In genomic region chrX:47179221-47179927, GRCh38 we compare ENCODE assay signal across 13 cellular contexts. TPM values are rescaled to one million over a fixed set of nuclear protein-coding genes. Genes with fewer than 3 reads are reported as not detected.
DNase-seq lines count a peak whose midpoint lies in the region; FAIRE-seq and TF ChIP-seq lines count a peak whose summit lies in the region.
"Had no signal": no experiment of that assay in that cellular context is flagged by ENCODE, and none has a peak within 500 bp of the region (broad histone marks: within the 10 kb centered on the region; RNA-seq: fewer than 3 reads in every experiment).

No MANE protein-coding gene starts in this region.

- no peak for TF ChIP-seq EP300 in suprapubic skin (IDR thresholded peaks at IDR 0.05)

- intact Hi-C loops in kidney (cut with DNase I) = no loop called here

- H3K4me1 ChIP-seq in kidney (ENCODE audit: control insufficient read depth in 1 of 2, insufficient read depth in 1 of 2, low read depth in 1 of 2, low read length in 2 of 2) (no peaks in the 10 kb centered on the region), suprapubic skin (peaks cover 4% of the 10 kb centered on the region)

- no peaks in the 10 kb centered on the region for H3K27me3 ChIP-seq in suprapubic skin

- no peak overlapping the region for H3K4me3 ChIP-seq in kidney (ENCODE audit: low read length in 2 of 2)
- H3K4me3 ChIP-seq in suprapubic skin = no peak overlapping the region

- TF ChIP-seq POLR2A in suprapubic skin (IDR thresholded peaks at IDR 0.05) = no peak

- DNase-seq in RPMI7951 (ENCODE audit: low read depth) = peak; percentile 91
- DNase-seq in epithelial cell of prostate (ENCODE audit: low read depth, low spot score) = no peak
- DNase-seq in kidney = peak; percentile 64
- peak in 1 of 2 donors; percentile 63 for DNase-seq in suprapubic skin (ENCODE audit: low spot score in 2 of 2)
- DNase-seq in activated T-cell treated with anti-CD3 and anti-CD28 coated beads for 4 hours = no peak
- DNase-seq in NOMO-1 treated with dmso at 0.1 percent for 144 hours (lab: John Stamatoyannopoulos, UW; ENCODE audit: unreplicated experiment) = no peak
- DNase-seq in NK-92 treated with Interleukin-12 subunit alpha and Interleukin-12 subunit beta, amount 100 ng/mL, for 24 hours (lab: John Stamatoyannopoulos, UW) = no peak
- DNase-seq in activated CD4-positive, CD25-positive, alpha-beta regulatory T cell (lab: John Stamatoyannopoulos, UW) = no peak
- DNase-seq: activated CD8-positive, alpha-beta memory T cell treated with anti-CD3 and anti-CD28 coated beads for 24 hours; NCI-H1092 treated with DMSO at 0.1 percent for 48 hours; stimulated activated naive CD8-positive, alpha-beta T cell treated with anti-CD3 and anti-CD28 coated beads, Interleukin-15, Interleukin-2, amounts not matched to agents 100 U/mL and 50 U/mL, for 24 hours; T-helper 1 cell had no signal

- H3K27ac ChIP-seq in epithelial cell of prostate (peak overlapping the region; percentile 66), kidney (ENCODE audit: low read depth in 2 of 2, low read length in 2 of 2) (no peak overlapping the region), suprapubic skin (peak overlapping the region; percentile 48)

- peaks cover 3 to 6% of the 10 kb centered on the region in 2 donors for H3K36me3 ChIP-seq in kidney (ENCODE audit: control insufficient read depth in 1 of 2, insufficient read depth in 2 of 2, low read length in 2 of 2)
- H3K36me3 ChIP-seq in suprapubic skin = peaks cover 70% of the 10 kb centered on the region

- no peak overlapping the region for H3K9ac ChIP-seq in kidney (ENCODE audit: low read length in 2 of 2)

- 68% methylated on average over 5 of the region's 14 CpGs for WGBS in suprapubic skin

- TF ChIP-seq CTCF in kidney (IDR thresholded peaks at IDR 0.05; ENCODE audit: borderline replicate concordance, extremely low read depth, insufficient read depth) (no peak), suprapubic skin (IDR thresholded peaks at IDR 0.05) (no peak)

- FAIRE-seq in kidney (lab: Jason Lieb, UNC) = no peak
- FAIRE-seq: D721Med had no signal

- no peaks in the 10 kb centered on the region for H3K9me3 ChIP-seq in kidney (ENCODE audit: control insufficient read depth in 1 of 2, low read length in 2 of 2)
- no peaks in the 10 kb centered on the region for H3K9me3 ChIP-seq in suprapubic skin

RNA-seq across cellular contexts. Expression of gene UBA1, which starts 14.3 kb away (rescaled TPM):
- 254 and 283 TPM in 2 replicates for total RNA-seq in RPMI7951 (2014; rRNA removed; shearing (Covaris generic))
- total RNA-seq in kidney (218 TPM), suprapubic skin (100 to 1,000 TPM; 146 to 186 (median 157) TPM)
- 155 TPM for polyA plus RNA-seq in kidney (ENCODE audit: insufficient read depth, low read depth, low replicate concordance)

RNA-seq across cellular contexts. Expression of gene RBM10, which starts 34.4 kb away (rescaled TPM):
- 36.6 and 41.7 TPM in 2 replicates for total RNA-seq in RPMI7951 (2014; rRNA removed; shearing (Covaris generic))
- total RNA-seq in kidney = 31.7 TPM
- 27.5 TPM for polyA plus RNA-seq in kidney (ENCODE audit: insufficient read depth, low read depth, low replicate concordance)
- 10 to 100 TPM; 27.9 to 33.1 (median 30.2) TPM for total RNA-seq in suprapubic skin

RNA-seq across cellular contexts. Expression of gene NDUFB11, which starts 34.9 kb away (rescaled TPM):
- total RNA-seq in RPMI7951 (2014; rRNA removed; shearing (Covaris generic)) = 172 and 213 TPM in 2 replicates
- total RNA-seq in kidney = 70.7 TPM
- polyA plus RNA-seq in kidney (ENCODE audit: insufficient read depth, low read depth, low replicate concordance) = 215 TPM
- 10 to 100 TPM; 28.0 to 67.3 (median 51.7) TPM for total RNA-seq in suprapubic skin

RNA-seq across cellular contexts. Expression of gene CDK16, which starts 39.1 kb away (rescaled TPM):
- total RNA-seq in RPMI7951 (2014; rRNA removed; shearing (Covaris generic)) = 143 and 179 TPM in 2 replicates
- total RNA-seq in kidney (96.1 TPM), suprapubic skin (10 to 100 TPM; 70.5 to 90.1 (median 88.0) TPM)
- polyA plus RNA-seq in kidney (ENCODE audit: insufficient read depth, low read depth, low replicate concordance) = 89.1 TPM

RNA-seq across cellular contexts. Expression of gene USP11, which starts 53.4 kb away (rescaled TPM):
- total RNA-seq in RPMI7951 (2014; rRNA removed; shearing (Covaris generic)) = 35.5 and 36.4 TPM in 2 replicates
- total RNA-seq in kidney (91.6 TPM), suprapubic skin (10 to 100 TPM; 15.4 to 28.3 (median 20.9) TPM)
- 30.9 TPM for polyA plus RNA-seq in kidney (ENCODE audit: insufficient read depth, low read depth, low replicate concordance)

Comparison
In these comparisons a context has a peak if more than half of its experiments do, and no peak if none do; other contexts are left out.
1. DNase-seq: peak in RPMI7951 (single experiment) and kidney (single experiment); none in epithelial cell of prostate (single experiment), activated T-cell treated with anti-CD3 and anti-CD28 coated beads for 4 hours (single experiment), NOMO-1 treated with dmso at 0.1 percent for 144 hours (single experiment), NK-92 treated with Interleukin-12 subunit alpha and Interleukin-12 subunit beta, amount 100 ng/mL, for 24 hours (single experiment) and activated CD4-positive, CD25-positive, alpha-beta regulatory T cell (0 of 4).
2. H3K27ac ChIP-seq: peak in epithelial cell of prostate (single experiment) and suprapubic skin (single experiment); none in kidney (0 of 2).